In the genomic region with DNA sequence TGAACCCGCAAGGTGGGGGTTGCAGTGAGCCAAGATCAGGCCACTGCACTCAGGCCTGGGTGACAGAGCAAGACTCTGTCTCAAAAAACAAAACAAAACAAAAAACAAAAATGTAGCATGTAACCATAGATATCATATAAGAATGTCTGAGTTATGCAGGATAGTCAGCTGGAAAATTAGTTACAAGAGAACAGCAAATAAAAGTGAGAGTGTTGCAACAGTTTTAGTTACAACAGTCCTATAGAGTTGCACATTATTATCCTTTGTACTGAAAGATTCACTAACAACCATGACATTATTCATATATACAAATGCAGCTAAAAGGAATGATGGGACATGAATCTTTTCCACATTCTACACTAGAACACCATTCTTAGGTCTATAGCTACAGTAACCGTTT, we compare ENCODE assay signal across 18 cellular contexts.
"Had no signal": no experiment of that assay in that cellular context is flagged by ENCODE, and none has a peak within 500 bp of the region (broad histone marks: within the 10 kb centered on the region; RNA-seq: fewer than 3 reads in every experiment).

No MANE protein-coding gene starts in this region.

- H3K4me1 Mint-ChIP-seq: memory B cell had no signal

- H3K9me3 Mint-ChIP-seq: memory B cell; mesothelial cell of epicardium; natural killer cell treated with Interleukin-12 subunit alpha and Interleukin-12 subunit beta and Interleukin-15 and Interleukin-18, amount 100 ng/mL, for 72 hours; stimulated activated naive B cell treated with anti-CD40 and anti-IgM and Interleukin-4, amounts not matched to agents 10 μg/mL and 1 μg/mL and 100 μg/mL, for 72 hours; stimulated activated naive CD8-positive, alpha-beta T cell treated with anti-CD3 and anti-CD28 coated beads, Interleukin-15, amount 100 ng/mL, for 72 hours had no signal

- H3K27me3 Mint-ChIP-seq: memory B cell; natural killer cell treated with Interleukin-12 subunit alpha and Interleukin-12 subunit beta and Interleukin-15 and Interleukin-18, amount 100 ng/mL, for 72 hours; stimulated activated naive B cell treated with anti-CD40 and anti-IgM and Interleukin-4, amounts not matched to agents 10 μg/mL and 1 μg/mL and 100 μg/mL, for 72 hours; stimulated activated naive CD8-positive, alpha-beta T cell treated with anti-CD3 and anti-CD28 coated beads, Interleukin-15, amount 100 ng/mL, for 72 hours had no signal

- ATAC-seq: esophagus mucosa; gastroesophageal sphincter; left cardiac atrium; lower lobe of right lung; natural killer cell treated with Interleukin-12 subunit alpha and Interleukin-12 subunit beta and Interleukin-15 and Interleukin-18, amount 100 ng/mL, for 72 hours; sciatic nerve; stimulated activated naive B cell treated with anti-CD40 and anti-IgM and Interleukin-4, amounts not matched to agents 10 μg/mL and 1 μg/mL and 100 μg/mL, for 72 hours; stimulated activated naive CD8-positive, alpha-beta T cell treated with anti-CD3 and anti-CD28 coated beads, Interleukin-15, amount 100 ng/mL, for 72 hours had no signal

- H3K36me3 Mint-ChIP-seq: memory B cell; natural killer cell treated with Interleukin-12 subunit alpha and Interleukin-12 subunit beta and Interleukin-15 and Interleukin-18, amount 100 ng/mL, for 72 hours had no signal

- H3K4me3 Mint-ChIP-seq: memory B cell; mesothelial cell of epicardium; natural killer cell treated with Interleukin-12 subunit alpha and Interleukin-12 subunit beta and Interleukin-15 and Interleukin-18, amount 100 ng/mL, for 72 hours; stimulated activated naive B cell treated with anti-CD40 and anti-IgM and Interleukin-4, amounts not matched to agents 10 μg/mL and 1 μg/mL and 100 μg/mL, for 72 hours; stimulated activated naive CD8-positive, alpha-beta T cell treated with anti-CD3 and anti-CD28 coated beads, Interleukin-15, amount 100 ng/mL, for 72 hours had no signal

- DNase-seq: dorsolateral prefrontal cortex; effector memory CD4-positive, alpha-beta T cell; glutamatergic neuron; kidney; left cardiac atrium; left ventricle myocardium inferior; lower lobe of right lung; stimulated activated CD4-positive, alpha-beta T cell treated with anti-CD3 and anti-CD28 coated beads, Interleukin-2, amount 100 ng/mL, for 24 hours; stimulated activated CD4-positive, alpha-beta T cell treated with anti-CD3 and anti-CD28 coated beads, Interleukin-4, amount 100 ng/mL, for 4 hours; stimulated activated naive B cell treated with anti-CD40 and anti-IgM and Interleukin-4, amounts not matched to agents 10 μg/mL and 1 μg/mL and 100 μg/mL, for 72 hours; stimulated activated naive CD8-positive, alpha-beta T cell treated with anti-CD3 and anti-CD28 coated beads, Interleukin-15, amount 100 ng/mL, for 72 hours; testis had no signal

- H3K27ac Mint-ChIP-seq: memory B cell; mesothelial cell of epicardium; stimulated activated naive B cell treated with anti-CD40 and anti-IgM and Interleukin-4, amounts not matched to agents 10 μg/mL and 1 μg/mL and 100 μg/mL, for 72 hours; stimulated activated naive CD8-positive, alpha-beta T cell treated with anti-CD3 and anti-CD28 coated beads, Interleukin-15, amount 100 ng/mL, for 72 hours had no signal
